Comparison of ENCODE assay signal across 13 cellular contexts in genomic region chr3:112681822-112682325, GRCh38. TPM values are rescaled to one million over a fixed set of nuclear protein-coding genes. Genes with fewer than 3 reads are reported as not detected.
A peak's percentile ranks its signal among the peaks of the same experiment; 100 is the strongest.
DNase-seq lines count a peak whose midpoint lies in the region; ATAC-seq, FAIRE-seq and TF ChIP-seq lines count a peak whose summit lies in the region.
"Had no signal": no experiment of that assay in that cellular context is flagged by ENCODE, and none has a peak within 500 bp of the region (broad histone marks: within the 10 kb centered on the region; RNA-seq: fewer than 3 reads in every experiment).

No MANE protein-coding gene starts in this region.

- no peak for ATAC-seq in HG03442 (IDR thresholded peaks at IDR 0.05; ENCODE audit: unreplicated experiment)
- ATAC-seq in GM21825 (IDR thresholded peaks at IDR 0.05; ENCODE audit: unreplicated experiment), result no peak
- ATAC-seq: left colon had no signal

- intact Hi-C loops in head of caudate nucleus (cut with DNase I), result no loop called here

- H3K4me1 ChIP-seq in osteoblast (ENCODE audit: insufficient read depth, low read length), result peaks cover 58% of the 10 kb centered on the region
- H3K4me1 ChIP-seq: parathyroid adenoma had no signal

- no peak for FAIRE-seq in GM12891 (lab: Jason Lieb, UNC)
- FAIRE-seq: H1 had no signal

- H3K27ac ChIP-seq in osteoblast (ENCODE audit: low read depth, low read length), result peak overlapping the region; percentile 83
- H3K27ac ChIP-seq: parathyroid adenoma had no signal

- no peaks in the 10 kb centered on the region for H3K9me3 ChIP-seq in osteoblast (ENCODE audit: low read depth, low read length)

- H2AFZ ChIP-seq in osteoblast (ENCODE audit: low read length), result peak overlapping the region; percentile 61
- H2AFZ ChIP-seq: parathyroid adenoma had no signal

- TF ChIP-seq POLR2A in GM12891 (IDR thresholded peaks at IDR 0.05; ENCODE audit: low read depth, low read length), result no peak

- H3K36me3 ChIP-seq in osteoblast (ENCODE audit: insufficient read depth, low read length), result no peaks in the 10 kb centered on the region

- H3K4me3 ChIP-seq in choroid plexus epithelial cell (ENCODE audit: low read depth, low read length), result no peak overlapping the region
- no peak overlapping the region for H3K4me3 ChIP-seq in osteoblast (ENCODE audit: insufficient read depth, low read length)

- H3K27me3 ChIP-seq in osteoblast (ENCODE audit: insufficient read depth, low read length), result no peaks in the 10 kb centered on the region

- no peak for DNase-seq in GM12891 (ENCODE audit: insufficient read length, low spot score)
- peak; percentile 65 for DNase-seq in NCI-H2107 treated with DMSO at 0.1 percent for 48 hours (lab: John Stamatoyannopoulos, UW; ENCODE audit: unreplicated experiment)
- peak; percentile 70 for DNase-seq in choroid plexus epithelial cell (ENCODE audit: low read depth)
- DNase-seq in osteoblast (ENCODE audit: insufficient read length, low spot score, missing footprints), result peak; percentile 43
- no peak for DNase-seq in head of caudate nucleus
- no peak for DNase-seq in central memory CD4-positive, alpha-beta T cell
- DNase-seq: activated CD4-positive, CD25-positive, alpha-beta regulatory T cell treated with anti-CD3 and anti-CD28 coated beads, Interleukin-2, amount 50 U/mL, for 72 hours; left colon; NCI-H1436 treated with DMSO at 0.1 percent for 48 hours had no signal

- no peaks in the 10 kb centered on the region for H3K79me2 ChIP-seq in osteoblast (ENCODE audit: insufficient read depth, low read length)
- H3K79me2 ChIP-seq: parathyroid adenoma had no signal

- H3K4me2 ChIP-seq in osteoblast (ENCODE audit: insufficient read depth, low read length), result peak overlapping the region; percentile 34

- TF ChIP-seq CTCF in choroid plexus epithelial cell (conservative IDR thresholded peaks at IDR 0.05; ENCODE audit: low read depth, low read length), result no peak
- TF ChIP-seq CTCF in osteoblast (IDR thresholded peaks at IDR 0.05; ENCODE audit: extremely low read depth, low read depth, low read length), result no peak

- no peaks in the 10 kb centered on the region for H4K20me1 ChIP-seq in osteoblast (ENCODE audit: insufficient read depth, low read length)

TF ChIP-seq in GM12891, 5 proteins besides CTCF, POLR2A, EP300 and RAD21:
- TF ChIP-seq SPI1 (IDR thresholded peaks at IDR 0.05; ENCODE audit: low read depth, low read length), result 0 out of 2 replicates have a peak, but pooled peaks have one; percentile 11
- TF ChIP-seq POLR2AphosphoS5 (IDR thresholded peaks at IDR 0.05; ENCODE audit: low read depth, low read length), result no peak

RNA-seq across cellular contexts. Expression of gene CCDC80, which starts 40.9 kb away (rescaled TPM):
- polyA plus RNA-seq in GM12891 (2012; ENCODE audit: low read depth, missing spikeins), result 0.39 TPM
- 564 and 657 TPM in 2 replicates for total RNA-seq in osteoblast

Comparison
In these comparisons a context has a peak if more than half of its experiments do, and no peak if none do; other contexts are left out.
1. DNase-seq: peak in NCI-H2107 treated with DMSO at 0.1 percent for 48 hours (single experiment), choroid plexus epithelial cell (single experiment) and osteoblast (single experiment); none in GM12891 (single experiment), head of caudate nucleus (0 of 42) and central memory CD4-positive, alpha-beta T cell (single experiment).